8 cellular contexts compared by ENCODE assay signal in genomic region chr9:85716031-85716877, GRCh38. TPM values are rescaled to one million over a fixed set of nuclear protein-coding genes. Genes with fewer than 3 reads are reported as not detected.
A peak's percentile ranks its signal among the peaks of the same experiment; 100 is the strongest.
DNase-seq lines count a peak whose midpoint lies in the region; ATAC-seq, FAIRE-seq and TF ChIP-seq lines count a peak whose summit lies in the region.

No MANE protein-coding gene starts in this region.

- H3K4me2 ChIP-seq in DOHH2 (ENCODE audit: low read length) = no peak overlapping the region
- H3K4me2 ChIP-seq in GM12878 (ENCODE audit: control insufficient read depth, insufficient read depth) = peak overlapping the region; percentile 51

- H3K27me3 ChIP-seq in DOHH2 (ENCODE audit: control insufficient read depth, low read length) = no peaks in the 10 kb centered on the region
- H3K27me3 ChIP-seq in GM12878 (replicated peaks in 1 of 2; ENCODE audit: control insufficient read depth in 2 of 2, insufficient read depth in 2 of 2, low read length in 1 of 2) = no peaks in the 10 kb centered on the region
- no peaks in the 10 kb centered on the region for H3K27me3 ChIP-seq in tibial artery

- CTCF ChIA-PET in GM12878 (lab: Yijun Ruan, JAX) = interaction anchor here (0.8 to 4.0 kb wide), 12 partner anchors 12 to 106 kb away, joined by 3 to 50 read pairs (median 4); no protein-coding TSS in a partner anchor

- RAD21 ChIA-PET in GM12878 (lab: Charles Lee; ENCODE audit: unreplicated experiment) = interaction anchor here (2.0 to 2.6 kb wide), 2 partner anchors 18 to 106 kb away, joined by 9 to 10 read pairs; no protein-coding TSS in a partner anchor

- H3K4me1 ChIP-seq in DOHH2 (ENCODE audit: control insufficient read depth, low read length) (no peaks in the 10 kb centered on the region), GM12878 (ENCODE audit: control insufficient read depth, insufficient read depth, low read length) (peaks cover 16% of the 10 kb centered on the region), kidney (ENCODE audit: control insufficient read depth in 1 of 2, insufficient read depth in 1 of 2, low read depth in 1 of 2, low read length in 2 of 2) (no peaks in the 10 kb centered on the region), tibial artery (peaks cover 0 to 5% (median 0%) of the 10 kb centered on the region in 4 donors)

- SMC1A ChIA-PET in GM12878 (lab: Charles Lee; ENCODE audit: uncharacterized antibody, unreplicated experiment) = interaction anchor here (0.6 to 4.0 kb wide), 10 partner anchors 8 to 106 kb away, joined by 3 to 17 read pairs (median 4); partner anchors contain the start of gene AGTPBP1

- H3K27ac ChIP-seq in DOHH2 (ENCODE audit: low read depth, low read length) = no peak overlapping the region
- H3K27ac ChIP-seq in GM12878 (ENCODE audit: control insufficient read depth, insufficient read depth) = peak overlapping the region; percentile 49; the same call in 1 of the 2 replicates
- no peak overlapping the region for H3K27ac ChIP-seq in kidney (ENCODE audit: low read depth in 2 of 2, low read length in 2 of 2)
- H3K27ac ChIP-seq in tibial artery = no peak overlapping the region

- no peak overlapping the region; the same call in 1 of the 2 replicates for H3K9ac ChIP-seq in GM12878 (ENCODE audit: control insufficient read depth, insufficient read depth, low read length)
- H3K9ac ChIP-seq in kidney (ENCODE audit: low read length in 2 of 2) = no peak overlapping the region

- intact Hi-C loops in GM12878 (cut with micrococcal nuclease; ENCODE audit: unreplicated experiment) (no loop called here), kidney (cut with DNase I) (no loop called here), tibial artery (cut with DNase I; ENCODE audit: low total_unique reads) (no loop called here)

- TSS peak; percentile 37 for BruUV-seq in GM12878 (replicated peaks; lab: Mats Ljungman, UMichigan)

- peak in 1 of 2 experiments; percentile 19; a peak in 1 of 4 replicates for TF ChIP-seq EP300 in GM12878 (IDR thresholded peaks at IDR 0.05; ENCODE audit: borderline replicate concordance in 1 of 2, control insufficient read depth in 1 of 2, low read depth in 2 of 2, low read length in 2 of 2)

- 23% methylated on average over 5 of the region's 5 CpGs for WGBS in GM12878 (ENCODE audit: insufficient coverage, insufficient replicate concordance, low lambda C conversion rate, missing lambda C conversion rate)

- in situ Hi-C loops in GM12878 (cut with MboI) = no loop called here

- H3K79me2 ChIP-seq in DOHH2 (ENCODE audit: control insufficient read depth, low read length) (no peaks in the 10 kb centered on the region), GM12878 (ENCODE audit: control insufficient read depth, insufficient read depth, low read length) (no peaks in the 10 kb centered on the region; the same call in 1 of the 2 replicates)

- H3K9me3 ChIP-seq in DOHH2 (ENCODE audit: control insufficient read depth, insufficient read depth, low read length) (no peaks in the 10 kb centered on the region), GM12878 (replicated peaks; ENCODE audit: control insufficient read depth, insufficient read depth, low read length) (no peaks in the 10 kb centered on the region), kidney (ENCODE audit: control insufficient read depth in 1 of 2, low read length in 2 of 2) (no peaks in the 10 kb centered on the region), tibial artery (no peaks in the 10 kb centered on the region)

- H3K36me3 ChIP-seq in DOHH2 (ENCODE audit: control insufficient read depth, low read length) (no peaks in the 10 kb centered on the region), GM12878 (ENCODE audit: control insufficient read depth in 2 of 2, insufficient read depth in 2 of 2, low read length in 1 of 2) (no peaks in the 10 kb centered on the region), kidney (ENCODE audit: control insufficient read depth in 1 of 2, insufficient read depth in 2 of 2, low read length in 2 of 2) (no peaks in the 10 kb centered on the region), tibial artery (no peaks in the 10 kb centered on the region)

- H3K9me2 ChIP-seq in DOHH2 (replicated peaks; ENCODE audit: control insufficient read depth, low read length) = no peaks in the 10 kb centered on the region

- H2AFZ ChIP-seq in GM12878 (ENCODE audit: control insufficient read depth, low read depth, low read length) = peak overlapping the region; percentile 32

- POLR2A ChIA-PET in GM12878 (lab: Charles Lee) = interaction anchor here (0.9 to 1.5 kb wide), 2 partner anchors 13 to 26 kb away, joined by 3 to 6 read pairs; partner anchors contain the start of gene AGTPBP1

- no peak overlapping the region for H3K4me3 ChIP-seq in DOHH2 (ENCODE audit: low read length)
- peak overlapping the region; percentile 37; the same call in 1 of the 2 replicates for H3K4me3 ChIP-seq in GM12878
- no peak overlapping the region for H3K4me3 ChIP-seq in kidney (ENCODE audit: low read length in 2 of 2)
- H3K4me3 ChIP-seq in tibial artery = no peak overlapping the region

- DNase-seq in GM12878 (ENCODE audit: low read depth, low spot score) = peak; percentile 48
- DNase-seq in NCI-H1417 treated with DMSO at 0.1 percent for 48 hours (lab: John Stamatoyannopoulos, UW) = no peak
- no peak for DNase-seq in kidney
- no peak for DNase-seq in RCC 7860 (ENCODE audit: low spot score)
- no peak for DNase-seq in tibial artery

- ATAC-seq in GM19463 (IDR thresholded peaks at IDR 0.05; ENCODE audit: unreplicated experiment) = peak; percentile 63
- ATAC-seq in HG03442 (IDR thresholded peaks at IDR 0.05; ENCODE audit: unreplicated experiment) = peak; percentile 68
- ATAC-seq in GM12878 = peak; percentile 87

- no peaks in the 10 kb centered on the region for H3F3A ChIP-seq in DOHH2 (ENCODE audit: control insufficient read depth, insufficient read depth)

- 0 out of 2 replicates have a peak, but pooled peaks have one; percentile 28 for TF ChIP-seq RAD21 in GM12878 (IDR thresholded peaks at IDR 0.05; ENCODE audit: insufficient read depth, low read depth, low read length)

- no peaks in the 10 kb centered on the region for H4K20me1 ChIP-seq in DOHH2 (ENCODE audit: control insufficient read depth, insufficient read depth, low read depth, low read length)
- H4K20me1 ChIP-seq in GM12878 (ENCODE audit: control insufficient read depth, insufficient read depth) = no peaks in the 10 kb centered on the region

- TF ChIP-seq CTCF in DOHH2 (IDR thresholded peaks at IDR 0.05; ENCODE audit: low read depth, low read length, poor library complexity, severe bottlenecking) (peak; percentile 50), GM12878 (IDR thresholded peaks at IDR 0.05 in 2 of 3, conservative IDR thresholded peaks at IDR 0.05 in 1 of 3; ENCODE audit: control insufficient read depth in 2 of 3, extremely low read depth in 1 of 3, insufficient read depth in 1 of 3, low read depth in 3 of 3, low read length in 3 of 3) (peak; percentile 29 to 47 (median 46); a peak in 5 of 6 replicates), kidney (IDR thresholded peaks at IDR 0.05; ENCODE audit: borderline replicate concordance, extremely low read depth, insufficient read depth) (no peak), tibial artery (IDR thresholded peaks at IDR 0.05) (no peak)

- no peak for TF ChIP-seq POLR2A in GM12878 (IDR thresholded peaks at IDR 0.05; ENCODE audit: low read depth, low read length)

- FAIRE-seq in GM12878 (lab: Jason Lieb, UNC) (peak; percentile 78), kidney (lab: Jason Lieb, UNC) (no peak), RCC 7860 (lab: Jason Lieb, UNC) (no peak)

TF ChIP-seq in GM12878, 131 proteins besides CTCF, POLR2A, EP300 and RAD21 (continues in another document):
- TF ChIP-seq ATF2 (IDR thresholded peaks at IDR 0.05; ENCODE audit: low read length) (peak; percentile 65), ATF7 (IDR thresholded peaks at IDR 0.05; ENCODE audit: low read depth) (peak; percentile 70; the same call in 1 of the 2 replicates), CREM (IDR thresholded peaks at IDR 0.05; ENCODE audit: low read depth) (no peak), IRF3 (IDR thresholded peaks at IDR 0.05) (no peak)

RNA-seq across cellular contexts. Expression of gene AGTPBP1, which starts 25.5 kb away (rescaled TPM):
- 67.6 and 70.4 TPM in 2 replicates for total RNA-seq in GM12878 (2013; cell fraction: nucleolus; rRNA removed)
- total RNA-seq in GM12878 (2014; rRNA removed) (21.9 and 28.6 TPM in 2 replicates), GM12878 (2014; rRNA removed; fragmentation: Illumina TruSeq; extraction: Trizol) (35.2 and 35.9 TPM in 2 replicates), GM12878 (2021) (26.3 and 27.9 TPM in 2 replicates), kidney (25.8 TPM)
- 7.5 TPM for polyA plus RNA-seq in GM12878 (2011; ENCODE audit: low read depth)
- polyA plus RNA-seq in GM12878 (2011; rRNA removed) (25.5 and 43.6 TPM in 2 replicates), GM12878 (2014; fragmentation: Illumina TruSeq; extraction: Trizol) (23.1 and 28.3 TPM in 2 replicates), GM12878 (2014; fragmentation: Nextera tagmentation; extraction: Ambion mirVana) (1 to 10 TPM; 6.1 to 7.9 TPM), GM12878 (2014; rRNA removed) (13.3 and 18.1 TPM in 2 replicates), GM12878 (2016; fragmentation: Nextera tagmentation; extraction: Ambion mirVana) (10 to 100 TPM; 17.9 to 18.0 TPM), kidney (ENCODE audit: insufficient read depth, low read depth, low replicate concordance) (4.1 TPM)
- polyA plus RNA-seq in GM12878 (2011; cell fraction: cytosol; rRNA removed) = 7.8 and 8.4 TPM in 2 replicates
- 18.1 and 18.6 TPM in 2 replicates for polyA plus RNA-seq in GM12878 (2011; cell fraction: nucleus; rRNA removed)
- polyA plus RNA-seq in GM12878 (2012) = 10.5 and 14.7 TPM in 2 replicates
- 25.8 and 42.1 TPM in 2 replicates for polyA minus RNA-seq in GM12878 (2011; rRNA and poly(A)+ RNA removed)
- polyA minus RNA-seq in GM12878 (2011; cell fraction: cytosol; rRNA and poly(A)+ RNA removed) = 10.2 and 15.1 TPM in 2 replicates
- polyA minus RNA-seq in GM12878 (2011; cell fraction: nucleus; rRNA and poly(A)+ RNA removed) = 11.1 and 19.0 TPM in 2 replicates

Comparison
In these comparisons a context has a peak if more than half of its experiments do, and no peak if none do; other contexts are left out.
1. CTCF ChIP-seq: peak in DOHH2 (single experiment) and GM12878 (3 of 3); none in kidney (single experiment) and tibial artery (0 of 2).
2. Peak in every context shown above with its lines, with median percentiles within 50 percentile points of each other: ATAC-seq.